1 cellular context compared by ENCODE assay signal in genomic region chr6:16836186-16836981, GRCh38.
TF ChIP-seq lines count a peak whose summit lies in the region.

No MANE protein-coding gene starts in this region.

TF ChIP-seq in WTC11, 78 proteins besides CTCF, POLR2A, EP300 and RAD21 (continued from another document):
- no peak for TF ChIP-seq STAT6 (CRISPR knock-in tag; conservative IDR thresholded peaks at IDR 0.05; ENCODE audit: low read depth)
